In genomic region chr9:122217640-122218039, GRCh38 we compare ENCODE assay signal across 26 cellular contexts. TPM values are rescaled to one million over a fixed set of nuclear protein-coding genes. Genes with fewer than 3 reads are reported as not detected.
A peak's percentile ranks its signal among the peaks of the same experiment; 100 is the strongest.
DNase-seq lines count a peak whose midpoint lies in the region; ATAC-seq, FAIRE-seq and TF ChIP-seq lines count a peak whose summit lies in the region.
"Had no signal": no experiment of that assay in that cellular context is flagged by ENCODE, and none has a peak within 500 bp of the region (broad histone marks: within the 10 kb centered on the region; RNA-seq: fewer than 3 reads in every experiment).

No MANE protein-coding gene starts in this region.

- H3K27ac ChIP-seq in coronary artery: no peak overlapping the region
- H3K27ac ChIP-seq: 22Rv1, lower lobe of right lung, testis had no signal

- no peak for TF ChIP-seq CTCF in NB4 (IDR thresholded peaks at IDR 0.05; ENCODE audit: low read depth, low read length)
- TF ChIP-seq CTCF in coronary artery (IDR thresholded peaks at IDR 0.05): no peak

- peak; percentile 22 for DNase-seq in DMS 273 (lab: John Stamatoyannopoulos, UW; ENCODE audit: unreplicated experiment)
- no peak for DNase-seq in DMS 273 treated with DMSO at 0.1 percent for 48 hours (lab: John Stamatoyannopoulos, UW)
- DNase-seq in DMS53 (lab: John Stamatoyannopoulos, UW): peak; percentile 63
- peak; percentile 81 for DNase-seq in NB4 (ENCODE audit: low read depth)
- DNase-seq in coronary artery (ENCODE audit: low spot score): peak; percentile 16
- DNase-seq in activated CD4-positive, alpha-beta T cell treated with anti-CD3 and anti-CD28 coated beads for 1 hour: no peak
- no peak for DNase-seq in GM12891 (ENCODE audit: insufficient read length, low spot score)
- DNase-seq: activated CD4-positive, alpha-beta memory T cell treated with anti-CD3 and anti-CD28 coated beads, Interleukin-2, amount 10 ng/mL, durations not matched to agents 7 days and 5 days; activated naive CD4-positive, alpha-beta T cell treated with anti-CD3 and anti-CD28 coated beads, Interleukin-2, amount 50 U/mL, for 16 hours; amniotic stem cell; CD4-positive, CD25-positive, alpha-beta regulatory T cell; lower lobe of right lung; naive thymus-derived CD8-positive, alpha-beta T cell; NCI-H1694 treated with DMSO at 0.1 percent for 48 hours; NCI-H2227 treated with DMSO at 0.1 percent for 48 hours; NCI-H82; stimulated activated naive CD4-positive, alpha-beta T cell treated with Interleukin-2 at 50 U/mL for 16 hours; testis had no signal

- FAIRE-seq in GM12891 (lab: Jason Lieb, UNC): no peak
- FAIRE-seq: D721Med, kidney, urothelium cell line had no signal

- no peak for ATAC-seq in HG03025 (IDR thresholded peaks at IDR 0.05; ENCODE audit: low FRiP score, unreplicated experiment)
- ATAC-seq: activated CD4-positive, CD25-positive, alpha-beta regulatory T cell treated with anti-CD3 and anti-CD28 coated beads, Interleukin-2, amount 50 U/mL, for 24 hours; activated T-helper 17 cell treated with anti-CD3 and anti-CD28 coated beads, Interleukin-2, amount 50 U/mL, for 72 hours; lower lobe of right lung; naive thymus-derived CD8-positive, alpha-beta T cell had no signal

- no peak for TF ChIP-seq POLR2A in NB4 (IDR thresholded peaks at IDR 0.05; ENCODE audit: extremely low read depth, insufficient read length)
- no peak for TF ChIP-seq POLR2A in GM12891 (IDR thresholded peaks at IDR 0.05; ENCODE audit: low read depth, low read length)

- H3K4me3 ChIP-seq in NB4 (ENCODE audit: low read depth, low read length) (peak overlapping the region; percentile 50), coronary artery (no peak overlapping the region)
- H3K4me3 ChIP-seq: lower lobe of right lung, testis had no signal

TF ChIP-seq in GM12891, 5 proteins besides CTCF, POLR2A, EP300 and RAD21:
- no peak for TF ChIP-seq POU2F2 (IDR thresholded peaks at IDR 0.05; ENCODE audit: low read depth, low read length)
- TF ChIP-seq TAF1 (IDR thresholded peaks at IDR 0.05; ENCODE audit: low read depth, low read length): no peak
- no peak for TF ChIP-seq PAX5 (IDR thresholded peaks at IDR 0.05; ENCODE audit: insufficient read depth, low read length, severe bottlenecking)
- TF ChIP-seq POLR2AphosphoS5 (IDR thresholded peaks at IDR 0.05; ENCODE audit: low read depth, low read length): no peak
- TF ChIP-seq SPI1 (IDR thresholded peaks at IDR 0.05; ENCODE audit: low read depth, low read length): no peak

RNA-seq across cellular contexts. Expression of gene LHX6, which starts 11.1 kb away (rescaled TPM):
- not detected for polyA plus RNA-seq in GM12891 (2012; ENCODE audit: low read depth, missing spikeins)
- polyA plus RNA-seq: CD4-positive, CD25-positive, alpha-beta regulatory T cell; IgD-negative memory B cell had no signal

RNA-seq across cellular contexts. Expression of gene RBM18, which starts 47.0 kb away (rescaled TPM):
- 12.7 TPM for polyA plus RNA-seq in GM12891 (2012; ENCODE audit: low read depth, missing spikeins)

RNA-seq across cellular contexts. Expression of gene MRRF, which starts 47.0 kb away (rescaled TPM):
- polyA plus RNA-seq in GM12891 (2012; ENCODE audit: low read depth, missing spikeins): 49.2 TPM

RNA-seq across cellular contexts. Expression of gene MORN5, which starts 57.9 kb away (rescaled TPM):
- polyA plus RNA-seq in GM12891 (2012; ENCODE audit: low read depth, missing spikeins): not detected
- polyA plus RNA-seq: CD4-positive, CD25-positive, alpha-beta regulatory T cell; IgD-negative memory B cell; naive thymus-derived CD8-positive, alpha-beta T cell had no signal

RNA-seq across cellular contexts. Expression of gene NDUFA8, which starts 58.1 kb away (rescaled TPM):
- polyA plus RNA-seq in GM12891 (2012; ENCODE audit: low read depth, missing spikeins): 89.3 TPM

Comparison
In these comparisons a context has a peak if more than half of its experiments do, and no peak if none do; other contexts are left out.
1. DNase-seq: peak in DMS 273 (single experiment), DMS53 (single experiment), NB4 (single experiment) and coronary artery (single experiment); none in DMS 273 treated with DMSO at 0.1 percent for 48 hours (single experiment), activated CD4-positive, alpha-beta T cell treated with anti-CD3 and anti-CD28 coated beads for 1 hour (single experiment) and GM12891 (single experiment).